In genomic region chr3:57391767-57392166, GRCh38 we compare ENCODE assay signal across 27 cellular contexts.
"Had no signal": no experiment of that assay in that cellular context is flagged by ENCODE, and none has a peak within 500 bp of the region (broad histone marks: within the 10 kb centered on the region; RNA-seq: fewer than 3 reads in every experiment).

No MANE protein-coding gene starts in this region.

- DNase-seq: stimulated activated CD4-positive, alpha-beta T cell treated with anti-CD3 and anti-CD28 coated beads, Interleukin-2, amount 100 ng/mL, for 48 hours; stimulated activated CD4-positive, alpha-beta T cell treated with anti-CD3 and anti-CD28 coated beads, Interleukin-4, amount 100 ng/mL, for 1 hour; stimulated activated CD4-positive, alpha-beta T cell treated with anti-CD3 and anti-CD28 coated beads, Interleukin-4, amount 100 ng/mL, for 24 hours; stimulated activated CD4-positive, alpha-beta T cell treated with anti-CD3 and anti-CD28 coated beads, Interleukin-4, amount 100 ng/mL, for 4 hours; stimulated activated CD8-positive, alpha-beta memory T cell treated with anti-CD3 and anti-CD28 coated beads, Interleukin-4, amount 100 ng/mL, for 48 hours; stimulated activated naive B cell treated with anti-CD40 and anti-IgM and Interleukin-4, amounts not matched to agents 10 μg/mL and 1 μg/mL and 100 μg/mL, for 72 hours; stimulated activated naive CD4-positive, alpha-beta T cell; stimulated activated naive CD4-positive, alpha-beta T cell treated with Interleukin-2 at 50 U/mL for 16 hours; stimulated activated naive CD8-positive, alpha-beta T cell treated with anti-CD3 and anti-CD28 coated beads, Interleukin-15, amount 100 ng/mL, for 72 hours; stimulated activated naive CD8-positive, alpha-beta T cell treated with anti-CD3 and anti-CD28 coated beads, Interleukin-15, Interleukin-2, amounts not matched to agents 100 U/mL and 50 U/mL, for 24 hours; stomach; substantia nigra; testis; thyroid gland; tibial artery; transverse colon; trophoblast cell; upper lobe of left lung; upper lobe of right lung; uterus had no signal

- H3K4me1 ChIP-seq: stomach, suprapubic skin, testis, thyroid gland, tibial artery, tibial nerve, transverse colon, upper lobe of left lung, upper lobe of right lung, uterus, vagina had no signal

- ATAC-seq: stimulated activated effector memory CD8-positive, alpha-beta T cell treated with anti-CD3 and anti-CD28 coated beads, Interleukin-12 subunit alpha, Interleukin-12 subunit beta, amount 100 ng/mL, for 72 hours; stimulated activated memory B cell treated with anti-CD40 and anti-IgM and Interleukin-4, amounts not matched to agents 10 μg/mL and 1 μg/mL and 100 μg/mL, for 72 hours; stimulated activated naive B cell treated with anti-CD40 and anti-IgM and Interleukin-4, amounts not matched to agents 10 μg/mL and 1 μg/mL and 100 μg/mL, for 72 hours; stimulated activated naive CD8-positive, alpha-beta T cell treated with anti-CD3 and anti-CD28 coated beads, Interleukin-15, amount 100 ng/mL, for 72 hours; stimulated activated naive CD8-positive, alpha-beta T cell treated with anti-CD3 and anti-CD28 coated beads, Interleukin-15, Interleukin-2, amounts not matched to agents 100 U/mL and 50 U/mL, for 24 hours; upper lobe of right lung had no signal

- H3K4me3 ChIP-seq: stomach, suprapubic skin, testis, thoracic aorta, thyroid gland, tibial artery, tibial nerve, transverse colon, upper lobe of left lung, upper lobe of right lung, uterus, vagina had no signal

- H3K9me3 ChIP-seq: stomach, suprapubic skin, testis, thoracic aorta, thyroid gland, tibial artery, tibial nerve, transverse colon, upper lobe of left lung, upper lobe of right lung, uterus, vagina had no signal

- H3K36me3 ChIP-seq: stomach, suprapubic skin, thoracic aorta, thyroid gland, tibial artery, tibial nerve, transverse colon, upper lobe of left lung, upper lobe of right lung, uterus, vagina had no signal

- H3K27me3 ChIP-seq: stomach, suprapubic skin, testis, thyroid gland, tibial artery, tibial nerve, transverse colon, upper lobe of left lung, upper lobe of right lung, uterus, vagina had no signal

- FAIRE-seq: urothelium cell line had no signal

- H3K27ac ChIP-seq: stomach, suprapubic skin, testis, thoracic aorta, thyroid gland, tibial artery, tibial nerve, transverse colon, upper lobe of left lung, upper lobe of right lung, uterus, vagina had no signal
